Comparison of ENCODE assay signal across 8 cellular contexts in genomic region chr20:20820104-20820503, GRCh38.
DNase-seq lines count a peak whose midpoint lies in the region; ATAC-seq and TF ChIP-seq lines count a peak whose summit lies in the region.

No MANE protein-coding gene starts in this region.

- H3K9me3 Mint-ChIP-seq in H9: no peaks in the 10 kb centered on the region; a peak in 2 of 5 replicates

- no peak for ATAC-seq in GM18868 (IDR thresholded peaks at IDR 0.05; ENCODE audit: unreplicated experiment)

- no peak for TF ChIP-seq POLR2A in ovary (IDR thresholded peaks at IDR 0.05)

- H3K4me1 ChIP-seq in H9 (ENCODE audit: insufficient read depth, low read length) (peaks cover 16% of the 10 kb centered on the region; the same call in 1 of the 2 replicates), SK-N-SH (ENCODE audit: control insufficient read depth in 1 of 2, insufficient read depth in 2 of 2, low read depth in 1 of 2, low read length in 1 of 2) (no peaks in the 10 kb centered on the region), ovary (ENCODE audit: insufficient read depth) (no peaks in the 10 kb centered on the region)

- no peak overlapping the region for H3K4ac ChIP-seq in H9 (ENCODE audit: low read depth, low read length)

- no peaks in the 10 kb centered on the region for H3F3A ChIP-seq in SK-N-SH (replicated peaks; ENCODE audit: insufficient read depth)

- no peaks in the 10 kb centered on the region for H3K36me3 ChIP-seq in SK-N-SH (replicated peaks in 1 of 2; ENCODE audit: control insufficient read depth in 1 of 2, insufficient read depth in 2 of 2, low read length in 1 of 2)
- no peaks in the 10 kb centered on the region for H3K36me3 ChIP-seq in ovary

- H3K14ac ChIP-seq in H9 (ENCODE audit: insufficient read depth, low read length): no peak overlapping the region

- no peak overlapping the region for H3K56ac ChIP-seq in H9 (ENCODE audit: insufficient read length, low read depth, low read length)

- no peak overlapping the region for H2AFZ ChIP-seq in H9 (ENCODE audit: low read length)
- H2AFZ ChIP-seq in SK-N-SH (ENCODE audit: low read depth): 0 out of 2 replicates have a peak overlapping the region, but pooled peaks have one; percentile 48

- H2BK20ac ChIP-seq in H9 (ENCODE audit: low read depth, low read length, poor library complexity, severe bottlenecking): no peak overlapping the region

- TF ChIP-seq CTCF in AG04449 (IDR thresholded peaks at IDR 0.05; ENCODE audit: insufficient read depth, low read length, missing control alignments) (peak; percentile 16), H9 (conservative IDR thresholded peaks at IDR 0.05) (peak; percentile 69), SK-N-SH (IDR thresholded peaks at IDR 0.05) (peak; percentile 46), ovary (IDR thresholded peaks at IDR 0.05) (no peak)

- H3K9ac ChIP-seq in H9 (ENCODE audit: extremely low read depth, insufficient read length, low read length): no peak overlapping the region
- H3K9ac ChIP-seq in SK-N-SH: no peak overlapping the region

- H4K5ac ChIP-seq in H9 (ENCODE audit: insufficient read length, low read depth, low read length): no peak overlapping the region

- TF ChIP-seq EP300 in SK-N-SH (IDR thresholded peaks at IDR 0.05; ENCODE audit: borderline replicate concordance in 1 of 2, low read depth in 1 of 2, low read length in 1 of 2) (no peak), ovary (IDR thresholded peaks at IDR 0.05) (no peak)

- no peak overlapping the region for H4K8ac ChIP-seq in H9 (replicated peaks; ENCODE audit: insufficient read length, low read depth, low read length)

- WGBS in H9 (ENCODE audit: extremely low coverage, insufficient read length, low lambda C conversion rate): no CpG with 5 or more reads among the region's 10 CpGs
- WGBS in SK-N-SH (ENCODE audit: low lambda C conversion rate): 13% methylated on average over 10 of the region's 10 CpGs
- WGBS in ovary, 3 donors: 76 to 80% (median 77%) methylated on average over 10 of the region's 10 CpGs

- DNase-seq in AG04449 (ENCODE audit: low read depth, low spot score): no peak
- DNase-seq in H9: peak; percentile 73
- DNase-seq in SK-N-SH: peak; percentile 47
- peak; percentile 5 for DNase-seq in iris pigment epithelial cell (ENCODE audit: low read depth)
- no peak for DNase-seq in central memory CD4-positive, alpha-beta T cell
- DNase-seq in ovary: no peak
- DNase-seq in GF-D8 (lab: John Stamatoyannopoulos, UW): no peak

- no peak overlapping the region for H2BK12ac ChIP-seq in H9 (ENCODE audit: insufficient read length, low read depth, low read length)

- H4K20me1 ChIP-seq in H9 (ENCODE audit: control insufficient read depth, insufficient read depth, insufficient read length) (no peaks in the 10 kb centered on the region), SK-N-SH (ENCODE audit: insufficient read depth) (no peaks in the 10 kb centered on the region)

- H2BK15ac ChIP-seq in H9 (ENCODE audit: low read depth, low read length): no peak overlapping the region

- no peak overlapping the region for H3K4me3 Mint-ChIP-seq in H9

- no peak overlapping the region for H3K4me3 ChIP-seq in AG04449 (ENCODE audit: low read depth, low read length)
- peak overlapping the region in 1 of 2 experiments; percentile 39; a peak in 2 of 4 replicates for H3K4me3 ChIP-seq in SK-N-SH (ENCODE audit: low read depth in 2 of 2, low read length in 1 of 2)
- no peak overlapping the region for H3K4me3 ChIP-seq in ovary

- TF ChIP-seq RAD21 in SK-N-SH (IDR thresholded peaks at IDR 0.05; ENCODE audit: low read length): no peak

- no peak overlapping the region for H3K18ac ChIP-seq in H9 (ENCODE audit: insufficient read length, low read depth, low read length)

- no peak overlapping the region for H2BK5ac ChIP-seq in H9 (ENCODE audit: insufficient read length, low read length)

- no peaks in the 10 kb centered on the region for H3K36me3 Mint-ChIP-seq in H9 (ENCODE audit: insufficient read depth in 1 of 3, low read depth in 3 of 3)

- no peaks in the 10 kb centered on the region for H3K79me2 ChIP-seq in H9 (ENCODE audit: insufficient read depth, low read length)
- H3K79me2 ChIP-seq in SK-N-SH (ENCODE audit: insufficient read depth): no peaks in the 10 kb centered on the region

- peaks cover 65 to 68% of the 10 kb centered on the region in 2 experiments for H3K4me1 Mint-ChIP-seq in H9

- H3K27me3 ChIP-seq in H9 (ENCODE audit: insufficient read depth, low read length) (no peaks in the 10 kb centered on the region), SK-N-SH (ENCODE audit: insufficient read depth) (peaks cover 21% of the 10 kb centered on the region), ovary (no peaks in the 10 kb centered on the region)

- CTCF ChIA-PET in AG04449 (lab: Yijun Ruan, JAX) (no interaction called here), SK-N-SH (lab: Yijun Ruan, JAX) (interaction anchor here (0.9 to 8.5 kb wide), 2 partner anchors 141 to 156 kb away, joined by 3 to 85 read pairs; no protein-coding TSS in a partner anchor)

- H3K27ac ChIP-seq in H9 (ENCODE audit: insufficient read length, low read depth, low read length): no peak overlapping the region
- H3K27ac ChIP-seq in SK-N-SH (ENCODE audit: low read depth in 2 of 2, low read length in 1 of 2): no peak overlapping the region
- no peak overlapping the region for H3K27ac ChIP-seq in ovary

- no peaks in the 10 kb centered on the region for H3K9me2 ChIP-seq in SK-N-SH

- H2BK120ac ChIP-seq in H9 (ENCODE audit: low read depth, low read length, poor library complexity, severe bottlenecking): no peak overlapping the region

- H3K27ac Mint-ChIP-seq in H9: peak overlapping the region in 2 of 3 experiments; percentile 38 to 72; a peak in 3 of 7 replicates

- no peaks in the 10 kb centered on the region for H3K79me1 ChIP-seq in H9 (ENCODE audit: insufficient read depth, low read depth, low read length, poor library complexity, severe bottlenecking)

- POLR2A ChIA-PET in AG04449 (lab: Yijun Ruan, JAX) (no interaction called here), SK-N-SH (lab: Yijun Ruan, JAX) (no interaction called here)

- H2AK5ac ChIP-seq in H9 (ENCODE audit: insufficient read length, low read length): no peak overlapping the region

- H3K9me3 ChIP-seq in H9 (ENCODE audit: control insufficient read depth, low read depth, low read length): no peaks in the 10 kb centered on the region
- no peaks in the 10 kb centered on the region for H3K9me3 ChIP-seq in SK-N-SH
- H3K9me3 ChIP-seq in ovary: no peaks in the 10 kb centered on the region

- peaks cover 9% of the 10 kb centered on the region for H3K27me3 Mint-ChIP-seq in H9 (ENCODE audit: low read depth)

- no peak overlapping the region for H4K91ac ChIP-seq in H9 (ENCODE audit: insufficient read length, low read depth, low read length)

- intact Hi-C loops in ovary (cut with DNase I): loop anchor here in 2 of 4 donors (10.0 kb wide), 2 partner anchors 155 to 205 kb away; no protein-coding TSS in a partner anchor

- H3T11ph ChIP-seq in H9 (ENCODE audit: low read length): no peak overlapping the region

- H3K4me2 ChIP-seq in H9 (ENCODE audit: insufficient read depth, insufficient read length, low read length) (no peak overlapping the region), SK-N-SH (peak overlapping the region; percentile 38)

- H3K23ac ChIP-seq in H9 (ENCODE audit: insufficient read length, low read depth, low read length): no peak overlapping the region

- no peaks in the 10 kb centered on the region for H3K23me2 ChIP-seq in H9 (ENCODE audit: insufficient read length, low read depth, low read length, poor library complexity, severe bottlenecking)

TF ChIP-seq in SK-N-SH, 30 proteins besides CTCF, POLR2A, EP300 and RAD21:
- TF ChIP-seq, protein P1, sequence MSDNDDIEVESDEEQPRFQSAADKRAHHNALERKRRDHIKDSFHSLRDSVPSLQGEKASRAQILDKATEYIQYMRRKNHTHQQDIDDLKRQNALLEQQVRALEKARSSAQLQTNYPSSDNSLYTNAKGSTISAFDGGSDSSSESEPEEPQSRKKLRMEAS (IDR thresholded peaks at IDR 0.05; ENCODE audit: low read depth): 0 out of 2 replicates have a peak, but pooled peaks have one; percentile 20
- TF ChIP-seq RXRA (IDR thresholded peaks at IDR 0.05; ENCODE audit: borderline replicate concordance, low read depth): no peak
- peak; percentile 72 for TF ChIP-seq GABPA (IDR thresholded peaks at IDR 0.05; ENCODE audit: low read depth)
TF ChIP-seq in SK-N-SH: peak in this region for 2.

Comparison
In these comparisons a context has a peak if more than half of its experiments do, and no peak if none do; other contexts are left out.
1. DNase-seq: peak in H9 (single experiment), SK-N-SH (single experiment) and iris pigment epithelial cell (single experiment); none in AG04449 (single experiment), central memory CD4-positive, alpha-beta T cell (single experiment), ovary (0 of 5) and GF-D8 (single experiment).
2. CTCF ChIP-seq: peak in AG04449 (single experiment), H9 (single experiment) and SK-N-SH (single experiment); none in ovary (0 of 3).